8 cellular contexts compared by ENCODE assay signal in genomic region chr1:218464871-218465270, GRCh38.
"Had no signal": no experiment of that assay in that cellular context is flagged by ENCODE, and none has a peak within 500 bp of the region (broad histone marks: within the 10 kb centered on the region; RNA-seq: fewer than 3 reads in every experiment).

No MANE protein-coding gene starts in this region.

- H3K9me3 ChIP-seq: prostate gland, suprapubic skin had no signal

- DNase-seq: activated effector memory CD4-positive, alpha-beta T cell treated with anti-CD3 and anti-CD28 coated beads, Interleukin-2, amount 50 U/mL, for 16 hours; activated T-cell treated with anti-CD3 and anti-CD28 coated beads, Interleukin-2, amount 50 U/mL, for 1 hour; left colon; nucleus accumbens; stimulated activated CD4-positive, alpha-beta T cell treated with anti-CD3 and anti-CD28 coated beads, Interleukin-12 subunit alpha, Interleukin-12 subunit beta, amount 100 ng/mL, for 4 hours; stimulated activated naive CD4-positive, alpha-beta T cell treated with Interleukin-2 at 50 U/mL for 16 hours had no signal

- H3K27me3 ChIP-seq: suprapubic skin had no signal

- H3K4me3 ChIP-seq: prostate gland, suprapubic skin had no signal

- H3K4me1 ChIP-seq: prostate gland had no signal

- H3K27ac ChIP-seq: prostate gland, suprapubic skin had no signal

- H3K36me3 ChIP-seq: prostate gland, suprapubic skin had no signal
